ENCODE assay signal across 12 cellular contexts in the genomic region with DNA sequence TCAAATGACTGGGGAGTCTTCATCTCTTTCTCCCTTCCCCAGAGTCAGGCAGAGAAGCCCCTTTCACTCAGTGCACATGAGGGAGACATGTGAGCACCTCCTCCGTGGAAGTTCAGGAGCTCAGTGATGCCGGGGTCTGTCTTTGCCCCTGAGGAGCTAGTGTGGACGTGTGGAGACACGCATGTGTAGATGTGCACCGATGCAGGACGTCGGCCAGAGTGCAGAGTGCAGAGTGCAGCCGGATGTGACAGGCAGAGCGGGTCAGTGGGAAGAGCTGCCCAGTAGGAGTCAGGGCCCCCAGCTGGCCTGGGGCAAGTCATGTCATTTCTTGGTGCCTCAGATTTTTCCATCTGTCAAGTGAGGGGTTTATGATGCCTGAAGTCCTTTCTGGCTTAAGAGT. TPM values are rescaled to one million over a fixed set of nuclear protein-coding genes. Genes with fewer than 3 reads are reported as not detected.
DNase-seq lines count a peak whose midpoint lies in the region; ATAC-seq, FAIRE-seq and TF ChIP-seq lines count a peak whose summit lies in the region.
"Had no signal": no experiment of that assay in that cellular context is flagged by ENCODE, and none has a peak within 500 bp of the region (broad histone marks: within the 10 kb centered on the region; RNA-seq: fewer than 3 reads in every experiment).

No MANE protein-coding gene starts in this region.

- peaks cover 6% of the 10 kb centered on the region for H3K36me3 Mint-ChIP-seq in MCF 10A (ENCODE audit: insufficient read depth, unreplicated experiment)
- peaks cover 7% of the 10 kb centered on the region for H3K36me3 Mint-ChIP-seq in natural killer cell

- POLR2A ChIA-PET in MCF 10A (lab: Yijun Ruan, JAX), result no interaction called here

- 18 to 41% (median 26%) methylated on average over 9 of the region's 9 CpGs for WGBS in heart left ventricle, 4 donors
- WGBS in pancreas, 2 donors, result 62 to 75% methylated on average over 9 of the region's 9 CpGs

- H3K27ac Mint-ChIP-seq in MCF 10A (ENCODE audit: low read depth, unreplicated experiment) (no peak overlapping the region), natural killer cell (no peak overlapping the region)

- H3K27me3 ChIP-seq in breast epithelium, result no peaks in the 10 kb centered on the region
- H3K27me3 ChIP-seq in heart left ventricle, result no peaks in the 10 kb centered on the region
- H3K27me3 ChIP-seq in pancreas, result no peaks in the 10 kb centered on the region

- H3K4me3 Mint-ChIP-seq in MCF 10A (ENCODE audit: unreplicated experiment) (no peak overlapping the region), natural killer cell (no peak overlapping the region)

- intact Hi-C loops in breast epithelium (cut with DNase I; ENCODE audit: low total_unique reads) (no loop called here), MCF 10A (cut with micrococcal nuclease) (no loop called here), heart left ventricle (cut with DNase I) (no loop called here), pancreas (cut with DNase I) (no loop called here), natural killer cell (cut with micrococcal nuclease) (no loop called here)

- CTCF ChIA-PET in MCF 10A (lab: Yijun Ruan, JAX), result interaction anchor here (0.6 to 2.6 kb wide), 4 partner anchors 9 to 706 kb away, joined by 3 to 7 read pairs (median 4); no protein-coding TSS in a partner anchor

- ATAC-seq in heart left ventricle (peak; percentile 19 to 54 (median 42)), pancreas (peak in 3 of 4 donors; percentile 28 to 31 (median 29)), natural killer cell (no peak)

- H3K9me3 Mint-ChIP-seq in MCF 10A (ENCODE audit: unreplicated experiment), result peaks cover 6% of the 10 kb centered on the region
- H3K9me3 Mint-ChIP-seq in natural killer cell, result peaks cover 4 to 10% of the 10 kb centered on the region in 2 donors

- FAIRE-seq in pancreas (lab: Jason Lieb, UNC), result no peak
- FAIRE-seq: A204.1 had no signal

- H3K9me3 ChIP-seq in breast epithelium (no peaks in the 10 kb centered on the region), heart left ventricle (peaks cover 0 to 9% (median 0%) of the 10 kb centered on the region in 12 donors), pancreas (no peaks in the 10 kb centered on the region)

- H3K4me1 Mint-ChIP-seq in MCF 10A (ENCODE audit: insufficient read depth, unreplicated experiment) (peaks cover 25% of the 10 kb centered on the region), natural killer cell (peaks cover 0 to 5% of the 10 kb centered on the region in 2 donors)

- peaks cover 6 to 8% of the 10 kb centered on the region in 2 donors for H3K4me1 ChIP-seq in breast epithelium
- H3K4me1 ChIP-seq in heart left ventricle, result peaks cover 9 to 69% (median 51%) of the 10 kb centered on the region in 12 donors
- H3K4me1 ChIP-seq in pancreas, result no peaks in the 10 kb centered on the region

- DNase-seq in breast epithelium (ENCODE audit: low spot score in 2 of 2) (no peak), MCF 10A (ENCODE audit: unreplicated experiment) (no peak), heart left ventricle (peak in 1 of 5 donors; percentile 56), pancreas (no peak), natural killer cell (no peak), NCI-H510A (lab: John Stamatoyannopoulos, UW) (no peak)
- no peak for DNase-seq in activated naive CD4-positive, alpha-beta T cell (lab: John Stamatoyannopoulos, UW)
- no peak for DNase-seq in activated CD4-positive, alpha-beta T cell treated with anti-CD3 and anti-CD28 coated beads, Interleukin-2, amount 50 U/mL, for 1 hour
- DNase-seq: NCI-H1694 treated with DMSO at 0.1 percent for 48 hours; RPMI8226; stimulated activated naive CD4-positive, alpha-beta T cell had no signal

- H3K36me3 ChIP-seq in breast epithelium, result no peaks in the 10 kb centered on the region
- H3K36me3 ChIP-seq in heart left ventricle, result peaks cover 0 to 2% (median 0%) of the 10 kb centered on the region in 9 donors
- no peaks in the 10 kb centered on the region for H3K36me3 ChIP-seq in pancreas

- H3K27ac ChIP-seq in breast epithelium (peak overlapping the region; percentile 30 to 92), heart left ventricle (peak overlapping the region; percentile 58 to 86 (median 78)), pancreas (peak overlapping the region in 1 of 4 donors; percentile 33)

- no TSS peak for BruUV-seq in MCF 10A (replicated peaks; lab: Mats Ljungman, UMichigan)

- no peak for TF ChIP-seq CTCF in breast epithelium (IDR thresholded peaks at IDR 0.05)
- TF ChIP-seq CTCF in MCF 10A (IDR thresholded peaks at IDR 0.05; ENCODE audit: unreplicated experiment), result no peak
- TF ChIP-seq CTCF in heart left ventricle (IDR thresholded peaks at IDR 0.05), result no peak
- TF ChIP-seq CTCF in pancreas (IDR thresholded peaks at IDR 0.05), result no peak
- no peak for TF ChIP-seq CTCF in natural killer cell (IDR thresholded peaks at IDR 0.05)

- no peaks in the 10 kb centered on the region for H3K27me3 Mint-ChIP-seq in MCF 10A (ENCODE audit: insufficient read depth, unreplicated experiment)
- H3K27me3 Mint-ChIP-seq in natural killer cell (ENCODE audit: low read depth in 2 of 2), result peaks cover 8 to 9% of the 10 kb centered on the region in 2 donors

- H3K4me3 ChIP-seq in breast epithelium (peak overlapping the region in 1 of 3 donors; percentile 45), heart left ventricle (peak overlapping the region in 9 of 12 donors; percentile 9 to 40 (median 18)), pancreas (no peak overlapping the region)

- TF ChIP-seq POLR2A in breast epithelium (IDR thresholded peaks at IDR 0.05) (no peak), heart left ventricle (IDR thresholded peaks at IDR 0.05) (no peak)

RNA-seq across cellular contexts. Expression of a gene that starts 20.7 kb away (rescaled TPM):
- total RNA-seq in breast epithelium (10 to 100 TPM; 16.8 to 44.9 (median 36.9) TPM), MCF 10A (2022) (12.6 and 13.4 TPM in 2 replicates), heart left ventricle (100 to 1,000 TPM in 8 of 9 donors, 10 to 100 TPM in 1; 70.0 to 387 (median 158) TPM), pancreas (10 to 100 TPM in 3 of 6 donors, 1 to 10 TPM in 3; 7.8 to 19.5 (median 10.4) TPM), natural killer cell (1 to 10 TPM in 2 of 3 donors, under 1 TPM in 1; 0.86 to 1.6 (median 1.1) TPM)
- polyA plus RNA-seq in heart left ventricle (100 to 1,000 TPM; 109 to 120 TPM), pancreas (10 to 100 TPM; 15.0 to 15.5 TPM)

Comparison
In these comparisons a context has a peak if more than half of its experiments do, and no peak if none do; other contexts are left out.
1. H3K4me3 ChIP-seq: peak in heart left ventricle (9 of 12); none in pancreas (0 of 4).
2. ATAC-seq: peak in heart left ventricle (4 of 4) and pancreas (3 of 4); none in natural killer cell (0 of 3).